ENCODE assay signal across 8 cellular contexts in genomic region chr9:34457266-34458012, GRCh38. TPM values are rescaled to one million over a fixed set of nuclear protein-coding genes. Genes with fewer than 3 reads are reported as not detected.
DNase-seq lines count a peak whose midpoint lies in the region; ATAC-seq and TF ChIP-seq lines count a peak whose summit lies in the region.

No MANE protein-coding gene starts in this region.

- peaks cover 9% of the 10 kb centered on the region for H3K27me3 Mint-ChIP-seq in activated CD4-positive, alpha-beta T cell treated with anti-CD3 and anti-CD28 coated beads for 36 hours

- no peaks in the 10 kb centered on the region for H3K27me3 ChIP-seq in heart left ventricle

- H3K4me3 Mint-ChIP-seq in activated CD4-positive, alpha-beta T cell treated with anti-CD3 and anti-CD28 coated beads for 36 hours: peak overlapping the region; percentile 84

- H3K4me3 ChIP-seq in heart left ventricle: peak overlapping the region; percentile 52 to 99 (median 88)

- intact Hi-C loops in activated CD4-positive, alpha-beta T cell treated with anti-CD3 and anti-CD28 coated beads for 36 hours (cut with DNase I, micrococcal nuclease): loop anchor here (1.0 to 10.0 kb wide), 23 partner anchors 43 to 1355 kb away; partner anchors contain the start of genes RPP25L (in 2 of the 2), SIGMAR1 (in 2 of the 2), B4GALT1 (in 1 of the 2) and CREB3 (in 1 of the 2)
- intact Hi-C loops in heart left ventricle (cut with DNase I): loop anchor here in 3 of 10 donors (2.0 to 10.0 kb wide), 5 partner anchors 17 to 817 kb away; partner anchors contain the start of genes ENHO (in 1 of the 3), KIF24 (in 1 of the 3), NUDT2 (in 1 of the 3) and RPP25L (in 1 of the 3)

- WGBS in heart left ventricle, 4 donors: 3 to 6% (median 4%) methylated on average over 29 to 48 of the region's 48 CpGs

- DNase-seq in activated CD4-positive, alpha-beta T cell treated with anti-CD3 and anti-CD28 coated beads for 36 hours: peak; percentile 48
- no peak for DNase-seq in activated CD4-positive, alpha-beta T cell treated with anti-CD3 and anti-CD28 coated beads for 1 hour
- DNase-seq in NCI-H748 (lab: John Stamatoyannopoulos, UW; ENCODE audit: unreplicated experiment) (peak; percentile 76), anterior cingulate cortex (lab: John Stamatoyannopoulos, UW) (peak in 55 of 58 donors; percentile 10 to 82 (median 55)), heart left ventricle (peak; percentile 85 to 89 (median 87)), omental fat pad (ENCODE audit: low spot score) (peak; percentile 39)

- H3K36me3 ChIP-seq in heart left ventricle: no peaks in the 10 kb centered on the region

- no peaks in the 10 kb centered on the region for H3K9me3 ChIP-seq in heart left ventricle

- POLR2A ChIA-PET in activated CD4-positive, alpha-beta T cell treated with anti-CD3 and anti-CD28 coated beads for 36 hours (lab: Charles Lee): no interaction called here

- H3K27ac ChIP-seq in heart left ventricle: peak overlapping the region; percentile 69 to 94 (median 84)

- H3K36me3 Mint-ChIP-seq in activated CD4-positive, alpha-beta T cell treated with anti-CD3 and anti-CD28 coated beads for 36 hours (ENCODE audit: low read depth): no peaks in the 10 kb centered on the region

- CTCF ChIA-PET in activated CD4-positive, alpha-beta T cell treated with anti-CD3 and anti-CD28 coated beads for 36 hours (lab: Charles Lee): interaction anchor here (1.0 to 1.6 kb wide), 2 partner anchors 43 to 54 kb away, joined by 4 to 8 read pairs; no protein-coding TSS in a partner anchor

- TF ChIP-seq CTCF in heart left ventricle (IDR thresholded peaks at IDR 0.05): no peak
- TF ChIP-seq CTCF in omental fat pad (IDR thresholded peaks at IDR 0.05): no peak

- H3K4me1 Mint-ChIP-seq in activated CD4-positive, alpha-beta T cell treated with anti-CD3 and anti-CD28 coated beads for 36 hours: peaks cover 40% of the 10 kb centered on the region

- H3K27ac Mint-ChIP-seq in activated CD4-positive, alpha-beta T cell treated with anti-CD3 and anti-CD28 coated beads for 36 hours: peak overlapping the region; percentile 75

- no peak for ATAC-seq in activated CD4-positive, alpha-beta T cell treated with anti-CD3 and anti-CD28 coated beads for 36 hours
- ATAC-seq in heart left ventricle (peak; percentile 45 to 77 (median 64)), omental fat pad (ENCODE audit: low FRiP score) (peak; percentile 16), HG03342 (IDR thresholded peaks at IDR 0.05; ENCODE audit: unreplicated experiment) (no peak), GM21723 (IDR thresholded peaks at IDR 0.05; ENCODE audit: unreplicated experiment) (no peak)

- H3K9me3 Mint-ChIP-seq in activated CD4-positive, alpha-beta T cell treated with anti-CD3 and anti-CD28 coated beads for 36 hours (ENCODE audit: low read depth): no peaks in the 10 kb centered on the region

- no peak for TF ChIP-seq POLR2A in heart left ventricle (IDR thresholded peaks at IDR 0.05)

- peaks cover 4 to 58% (median 48%) of the 10 kb centered on the region in 12 donors for H3K4me1 ChIP-seq in heart left ventricle

RNA-seq across cellular contexts. Expression of gene FAM219A, which starts 0.9 kb away (rescaled TPM):
- 10 to 100 TPM in 1 of 2 experiments, 1 to 10 TPM in 1; 9.7 to 12.9 TPM for total RNA-seq in activated CD4-positive, alpha-beta T cell treated with anti-CD3 and anti-CD28 coated beads for 36 hours
- total RNA-seq in heart left ventricle (10 to 100 TPM; 12.7 to 36.7 (median 25.9) TPM), omental fat pad (10 to 100 TPM in 3 of 4 donors, 1 to 10 TPM in 1; 6.7 to 16.4 (median 13.6) TPM)
- polyA plus RNA-seq in heart left ventricle: 10 to 100 TPM; 15.4 to 39.1 TPM

RNA-seq across cellular contexts. Expression of gene DNAI1, which starts 1.2 kb away (rescaled TPM):
- total RNA-seq in activated CD4-positive, alpha-beta T cell treated with anti-CD3 and anti-CD28 coated beads for 36 hours: under 1 TPM in 1 of 2 experiments, not detected in 1; 0.34 TPM
- under 1 TPM in 2 of 9 donors, not detected in 7; 0.43 to 0.86 TPM for total RNA-seq in heart left ventricle
- under 1 TPM in 1 of 2 donors, not detected in 1; 0.36 TPM for polyA plus RNA-seq in heart left ventricle
- not detected for total RNA-seq in omental fat pad

Comparison
In these comparisons a context has a peak if more than half of its experiments do, and no peak if none do; other contexts are left out.
1. ATAC-seq: peak in heart left ventricle (4 of 4) and omental fat pad (single experiment); none in activated CD4-positive, alpha-beta T cell treated with anti-CD3 and anti-CD28 coated beads for 36 hours (single experiment), HG03342 (single experiment) and GM21723 (single experiment).